In genomic region chr1:181105134-181106021, GRCh38 we compare ENCODE assay signal across 8 cellular contexts. TPM values are rescaled to one million over a fixed set of nuclear protein-coding genes. Genes with fewer than 3 reads are reported as not detected.
DNase-seq lines count a peak whose midpoint lies in the region; TF ChIP-seq lines count a peak whose summit lies in the region.

No MANE protein-coding gene starts in this region.

- TF ChIP-seq CTCF in HFFc6 (IDR thresholded peaks at IDR 0.05) (no peak), ovary (IDR thresholded peaks at IDR 0.05) (no peak)

- H3K27me3 ChIP-seq in ovary (no peaks in the 10 kb centered on the region), thymus (ENCODE audit: control insufficient read depth, insufficient read depth) (no peaks in the 10 kb centered on the region)

- TF ChIP-seq EP300 in ovary (IDR thresholded peaks at IDR 0.05): no peak

- intact Hi-C loops in head of caudate nucleus (cut with DNase I) (loop anchor here (2.0 to 5.0 kb wide), 2 partner anchors 15 to 37 kb away; no protein-coding TSS in a partner anchor), ovary (cut with DNase I) (no loop called here)

- 1 to 2% (median 2%) methylated on average over 69 to 104 of the region's 104 CpGs for WGBS in ovary, 3 donors
- 2% methylated on average over 103 of the region's 104 CpGs for WGBS in thymus

- H3K4me3 ChIP-seq in ovary (peak overlapping the region; percentile 90), thymus (ENCODE audit: low read length) (peak overlapping the region; percentile 67)

- DNase-seq in GM04504 (ENCODE audit: low read depth): peak; percentile 80
- peak; percentile 86 for DNase-seq in HFFc6
- peak; percentile 91 for DNase-seq in NCI-H1092 (lab: John Stamatoyannopoulos, UW)
- peak; percentile 94 for DNase-seq in SKM-1 (lab: John Stamatoyannopoulos, UW; ENCODE audit: unreplicated experiment)
- DNase-seq in head of caudate nucleus: peak; percentile 77 to 97 (median 94)
- DNase-seq in ovary: peak; percentile 94 to 98 (median 97)

- H3K36me3 ChIP-seq in ovary: no peaks in the 10 kb centered on the region
- no peaks in the 10 kb centered on the region for H3K36me3 ChIP-seq in thymus (ENCODE audit: control insufficient read depth, insufficient read depth)

- TF ChIP-seq POLR2A in ovary (IDR thresholded peaks at IDR 0.05): peak; percentile 58

- H3K9me3 ChIP-seq in ovary (no peaks in the 10 kb centered on the region), thymus (ENCODE audit: control insufficient read depth) (no peaks in the 10 kb centered on the region)

- no peaks in the 10 kb centered on the region for H3K9me3 Mint-ChIP-seq in HFFc6
- H3K9me3 Mint-ChIP-seq in activated naive CD8-positive, alpha-beta T cell (ENCODE audit: low read depth): no peaks in the 10 kb centered on the region

- no peaks in the 10 kb centered on the region for H3K36me3 Mint-ChIP-seq in HFFc6 (ENCODE audit: low read depth)
- no peaks in the 10 kb centered on the region for H3K36me3 Mint-ChIP-seq in activated naive CD8-positive, alpha-beta T cell

- H3K27me3 Mint-ChIP-seq in HFFc6 (ENCODE audit: insufficient read depth): peaks cover 4% of the 10 kb centered on the region; the same call in 1 of the 2 replicates
- no peaks in the 10 kb centered on the region for H3K27me3 Mint-ChIP-seq in activated naive CD8-positive, alpha-beta T cell

- peak overlapping the region; percentile 51 to 78 for H3K27ac ChIP-seq in ovary
- H3K27ac ChIP-seq in thymus (ENCODE audit: low read depth): peak overlapping the region; percentile 85

- H3K4me1 ChIP-seq in ovary (ENCODE audit: insufficient read depth) (peaks cover 5% of the 10 kb centered on the region), thymus (ENCODE audit: control insufficient read depth, insufficient read depth, low read length) (peaks cover 38% of the 10 kb centered on the region)

- peak overlapping the region; percentile 84 for H3K27ac Mint-ChIP-seq in HFFc6
- H3K27ac Mint-ChIP-seq in activated naive CD8-positive, alpha-beta T cell: peak overlapping the region; percentile 81

- peak overlapping the region; percentile 91 for H3K4me3 Mint-ChIP-seq in HFFc6
- peak overlapping the region; percentile 93 for H3K4me3 Mint-ChIP-seq in activated naive CD8-positive, alpha-beta T cell

- peaks cover 78% of the 10 kb centered on the region for H3K4me1 Mint-ChIP-seq in HFFc6 (ENCODE audit: low read depth)
- H3K4me1 Mint-ChIP-seq in activated naive CD8-positive, alpha-beta T cell (ENCODE audit: low read depth): peaks cover 57% of the 10 kb centered on the region

RNA-seq across cellular contexts. Expression of gene IER5, which starts 16.9 kb away (rescaled TPM):
- total RNA-seq in HFFc6 (2021; fragmentation: NEBNext Ultra II Directional; extraction: Animal tissue kit (Norgen Biotek cat#: 25700)): 10 to 100 TPM; 35.7 to 49.1 (median 43.4) TPM
- 10 to 100 TPM in 1 of 7 donors, 1 to 10 TPM in 6; 2.7 to 43.4 (median 6.8) TPM for total RNA-seq in ovary
- polyA plus RNA-seq in ovary: 1 to 10 TPM; 2.5 to 5.7 TPM
- polyA plus RNA-seq in thymus: 19.3 TPM

Comparison
In these comparisons a context has a peak if more than half of its experiments do, and no peak if none do; other contexts are left out.
1. Peak in every context shown above with its lines: DNase-seq, H3K4me3 ChIP-seq and H3K27ac ChIP-seq.